ENCODE assay signal across 8 cellular contexts in the genomic region with DNA sequence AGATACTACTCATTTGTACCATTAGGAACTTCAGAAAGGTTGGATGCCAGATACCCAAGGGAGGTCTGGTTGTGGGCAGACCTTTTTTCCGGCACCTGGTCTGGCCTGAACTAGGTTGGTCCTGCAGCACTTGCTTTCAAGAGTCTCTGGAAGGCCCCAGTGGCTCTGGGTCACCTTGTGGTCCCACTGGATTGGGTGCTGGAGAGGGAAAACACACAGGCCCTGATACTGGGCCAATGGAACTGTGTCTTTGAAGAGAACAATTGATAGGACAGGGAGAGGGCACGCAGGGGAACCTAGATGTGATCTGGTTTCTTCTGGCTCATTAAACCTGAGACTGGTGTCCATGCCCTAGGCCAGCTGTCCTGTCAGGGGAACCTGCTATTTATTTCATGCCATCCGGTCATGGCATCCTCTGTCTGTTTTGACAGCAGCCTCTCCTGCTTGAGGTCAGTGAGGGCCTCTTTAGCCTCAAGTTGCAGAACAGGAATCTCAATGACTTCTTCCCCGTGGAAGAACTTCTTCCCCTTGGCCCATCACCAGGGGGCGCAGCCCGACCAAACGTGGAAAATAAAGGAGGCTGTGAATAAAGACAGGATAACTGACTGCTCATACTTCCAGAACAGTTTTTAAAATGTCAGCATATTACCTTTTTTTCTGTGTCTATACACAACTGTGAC. TPM values are rescaled to one million over a fixed set of nuclear protein-coding genes. Genes with fewer than 3 reads are reported as not detected.
A peak's percentile ranks its signal among the peaks of the same experiment; 100 is the strongest.
DNase-seq lines count a peak whose midpoint lies in the region; ATAC-seq and TF ChIP-seq lines count a peak whose summit lies in the region.

No MANE protein-coding gene starts in this region.

- H3K36me3 Mint-ChIP-seq in activated naive CD4-positive, alpha-beta T cell treated with anti-CD3 and anti-CD28 coated beads, Interleukin-2, amount 10 ng/mL, durations not matched to agents 7 days and 5 days = peaks cover 52% of the 10 kb centered on the region
- no peaks in the 10 kb centered on the region for H3K36me3 Mint-ChIP-seq in glutamatergic neuron (ENCODE audit: unreplicated experiment)

- H3K27ac ChIP-seq in DND-41 (ENCODE audit: low read length) = no peak overlapping the region
- H3K27ac ChIP-seq in SK-N-SH (ENCODE audit: low read depth in 2 of 2, low read length in 1 of 2) = no peak overlapping the region
- no peak overlapping the region for H3K27ac ChIP-seq in psoas muscle

- H3K9ac ChIP-seq in DND-41 (ENCODE audit: low read depth, low read length) (no peak overlapping the region), SK-N-SH (no peak overlapping the region)

- TF ChIP-seq RAD21 in SK-N-SH (IDR thresholded peaks at IDR 0.05; ENCODE audit: low read length) = peak; percentile 93

- H3K27ac Mint-ChIP-seq in activated naive CD4-positive, alpha-beta T cell treated with anti-CD3 and anti-CD28 coated beads, Interleukin-2, amount 10 ng/mL, durations not matched to agents 7 days and 5 days = no peak overlapping the region
- H3K27ac Mint-ChIP-seq in glutamatergic neuron (ENCODE audit: unreplicated experiment) = no peak overlapping the region

- no peaks in the 10 kb centered on the region for H4K20me1 ChIP-seq in DND-41 (ENCODE audit: insufficient read depth, low read length)
- no peaks in the 10 kb centered on the region for H4K20me1 ChIP-seq in SK-N-SH (ENCODE audit: insufficient read depth)

- POLR2A ChIA-PET in SK-N-SH (lab: Yijun Ruan, JAX) = no interaction called here

- H3K79me2 ChIP-seq in DND-41 (ENCODE audit: insufficient read depth, low read length) = no peaks in the 10 kb centered on the region
- H3K79me2 ChIP-seq in SK-N-SH (ENCODE audit: insufficient read depth) = no peaks in the 10 kb centered on the region

- no peaks in the 10 kb centered on the region for H3K9me3 Mint-ChIP-seq in activated naive CD4-positive, alpha-beta T cell treated with anti-CD3 and anti-CD28 coated beads, Interleukin-2, amount 10 ng/mL, durations not matched to agents 7 days and 5 days
- H3K9me3 Mint-ChIP-seq in glutamatergic neuron (ENCODE audit: unreplicated experiment) = peaks cover 2% of the 10 kb centered on the region

- H3K4me3 ChIP-seq in DND-41 (ENCODE audit: low read depth in 1 of 2, low read length in 2 of 2) (no peak overlapping the region), SK-N-SH (ENCODE audit: low read depth in 2 of 2, low read length in 1 of 2) (no peak overlapping the region; a peak in 1 of 4 replicates), psoas muscle (no peak overlapping the region)

- CTCF ChIA-PET in SK-N-SH (lab: Yijun Ruan, JAX) = interaction anchor here (0.6 to 18.1 kb wide), 18 partner anchors 9 to 489 kb away, joined by 3 to 159 read pairs (median 4); partner anchors contain the start of genes GUCA1B and UBR2
- CTCF ChIA-PET in activated naive CD4-positive, alpha-beta T cell treated with anti-CD3 and anti-CD28 coated beads, Interleukin-2, amount 10 ng/mL, durations not matched to agents 7 days and 5 days (lab: Charles Lee) = interaction anchor here (0.6 to 3.1 kb wide), 9 partner anchors 12 to 472 kb away, joined by 3 to 18 read pairs (median 3); no protein-coding TSS in a partner anchor

- H3K27me3 Mint-ChIP-seq in activated naive CD4-positive, alpha-beta T cell treated with anti-CD3 and anti-CD28 coated beads, Interleukin-2, amount 10 ng/mL, durations not matched to agents 7 days and 5 days = no peaks in the 10 kb centered on the region
- H3K27me3 Mint-ChIP-seq in glutamatergic neuron (ENCODE audit: unreplicated experiment) = no peaks in the 10 kb centered on the region

- H3K36me3 ChIP-seq in DND-41 (ENCODE audit: insufficient read depth, low read length) (peaks cover 78% of the 10 kb centered on the region), SK-N-SH (replicated peaks in 1 of 2; ENCODE audit: control insufficient read depth in 1 of 2, insufficient read depth in 2 of 2, low read length in 1 of 2) (peaks cover 29 to 32% of the 10 kb centered on the region in 2 experiments), psoas muscle (ENCODE audit: insufficient read depth in 1 of 2, low read depth in 1 of 2) (peaks cover 0 to 94% of the 10 kb centered on the region in 2 donors)

- no peak for TF ChIP-seq EP300 in SK-N-SH (IDR thresholded peaks at IDR 0.05; ENCODE audit: borderline replicate concordance in 1 of 2, low read depth in 1 of 2, low read length in 1 of 2)

- H3K9me2 ChIP-seq in SK-N-SH = no peaks in the 10 kb centered on the region

- H2AFZ ChIP-seq in DND-41 (ENCODE audit: low read depth, low read length) = no peak overlapping the region
- no peak overlapping the region for H2AFZ ChIP-seq in SK-N-SH (ENCODE audit: low read depth)

- H3K4me2 ChIP-seq in DND-41 (ENCODE audit: insufficient read depth, low read length) = no peak overlapping the region
- no peak overlapping the region for H3K4me2 ChIP-seq in SK-N-SH

- peaks cover 3% of the 10 kb centered on the region for H3F3A ChIP-seq in SK-N-SH (replicated peaks; ENCODE audit: insufficient read depth)

- WGBS in SK-N-SH (ENCODE audit: low lambda C conversion rate) = 31% methylated on average over 7 of the region's 7 CpGs
- WGBS in psoas muscle, 3 donors = 25 to 32% (median 26%) methylated on average over 7 of the region's 7 CpGs

- H3K27me3 ChIP-seq in DND-41 (ENCODE audit: insufficient read depth, low read length, poor library complexity) (no peaks in the 10 kb centered on the region), SK-N-SH (ENCODE audit: insufficient read depth) (no peaks in the 10 kb centered on the region), psoas muscle (ENCODE audit: insufficient read depth in 3 of 3, low read length in 2 of 3) (no peaks in the 10 kb centered on the region)

- no peaks in the 10 kb centered on the region for H3K9me3 ChIP-seq in DND-41 (ENCODE audit: insufficient read depth, low read length, severe bottlenecking)
- H3K9me3 ChIP-seq in SK-N-SH = no peaks in the 10 kb centered on the region
- H3K9me3 ChIP-seq in psoas muscle = no peaks in the 10 kb centered on the region

- no peaks in the 10 kb centered on the region for H3K4me1 Mint-ChIP-seq in activated naive CD4-positive, alpha-beta T cell treated with anti-CD3 and anti-CD28 coated beads, Interleukin-2, amount 10 ng/mL, durations not matched to agents 7 days and 5 days
- H3K4me1 Mint-ChIP-seq in glutamatergic neuron (ENCODE audit: low read depth, unreplicated experiment) = no peaks in the 10 kb centered on the region

- TF ChIP-seq CTCF in DND-41 (IDR thresholded peaks at IDR 0.05; ENCODE audit: borderline replicate concordance, extremely low read depth, low read length, poor library complexity, severe bottlenecking) (peak; percentile 66), SK-N-SH (IDR thresholded peaks at IDR 0.05) (peak; percentile 94), glutamatergic neuron (IDR thresholded peaks at IDR 0.05; ENCODE audit: partially characterized antibody, unreplicated experiment) (peak; percentile 86), psoas muscle (IDR thresholded peaks at IDR 0.05) (peak; percentile 78)

- DNase-seq in DND-41 = peak; percentile 49
- DNase-seq in M059J (ENCODE audit: low read depth) = peak; percentile 74
- peak; percentile 78 for DNase-seq in SK-N-SH
- peak; percentile 71 for DNase-seq in activated naive CD4-positive, alpha-beta T cell treated with anti-CD3 and anti-CD28 coated beads, Interleukin-2, amount 10 ng/mL, durations not matched to agents 7 days and 5 days
- peak; percentile 90 for DNase-seq in glutamatergic neuron
- peak; percentile 73 to 85 for DNase-seq in psoas muscle

- no peak overlapping the region for H3K4me3 Mint-ChIP-seq in activated naive CD4-positive, alpha-beta T cell treated with anti-CD3 and anti-CD28 coated beads, Interleukin-2, amount 10 ng/mL, durations not matched to agents 7 days and 5 days
- H3K4me3 Mint-ChIP-seq in glutamatergic neuron (ENCODE audit: unreplicated experiment) = no peak overlapping the region

- no peaks in the 10 kb centered on the region for H3K4me1 ChIP-seq in DND-41 (ENCODE audit: insufficient read depth, low read length)
- no peaks in the 10 kb centered on the region for H3K4me1 ChIP-seq in SK-N-SH (ENCODE audit: control insufficient read depth in 1 of 2, insufficient read depth in 2 of 2, low read depth in 1 of 2, low read length in 1 of 2)
- no peaks in the 10 kb centered on the region for H3K4me1 ChIP-seq in psoas muscle

- intact Hi-C loops in psoas muscle (cut with DNase I) = loop anchor here (1.0 to 5.0 kb wide), 4 partner anchors 86 to 472 kb away; no protein-coding TSS in a partner anchor

- ATAC-seq in DND-41 (ENCODE audit: insufficient read depth, low read depth) = no peak
- ATAC-seq in psoas muscle = peak; percentile 58 to 87 (median 76)
- no peak for ATAC-seq in GM21526 (IDR thresholded peaks at IDR 0.05; ENCODE audit: low FRiP score, unreplicated experiment)
- ATAC-seq in HG03442 (IDR thresholded peaks at IDR 0.05; ENCODE audit: unreplicated experiment) = no peak

TF ChIP-seq in SK-N-SH, 30 proteins besides CTCF, POLR2A, EP300 and RAD21:
- TF ChIP-seq SMC3 (IDR thresholded peaks at IDR 0.05; ENCODE audit: low read depth, low read length) (peak; percentile 99), YY1 (IDR thresholded peaks at IDR 0.05; ENCODE audit: low read depth) (no peak)
TF ChIP-seq in SK-N-SH: peak in this region for 1.

RNA-seq across cellular contexts. Expression of gene TAF8, which starts 25.0 kb away (rescaled TPM):
- 23.7 and 29.5 TPM in 2 replicates for total RNA-seq in M059J (2014; rRNA removed; shearing (Covaris generic))
- polyA plus RNA-seq in SK-N-SH (2012; rRNA removed) (21.7 and 27.8 TPM in 2 replicates), psoas muscle (10 to 100 TPM; 11.2 to 17.9 (median 12.6) TPM)
- polyA plus RNA-seq in SK-N-SH (2012; cell fraction: cytosol; rRNA removed) = 16.9 and 17.1 TPM in 2 replicates
- 24.3 and 33.4 TPM in 2 replicates for polyA plus RNA-seq in SK-N-SH (2012; cell fraction: nucleus; rRNA removed)
- total RNA-seq in glutamatergic neuron (ENCODE audit: unreplicated experiment) (16.2 TPM), psoas muscle (10 to 100 TPM; 16.6 to 23.9 (median 19.9) TPM)

Comparison
In these comparisons a context has a peak if more than half of its experiments do, and no peak if none do; other contexts are left out.
1. ATAC-seq: peak in psoas muscle (4 of 4); none in DND-41 (single experiment), GM21526 (single experiment) and HG03442 (single experiment).
2. Peak in every context shown above with its lines, with median percentiles within 50 percentile points of each other: DNase-seq and CTCF ChIP-seq.